ENCODE assay signal across 2 cellular contexts in genomic region chr19:47529018-47529742, GRCh38.
TF ChIP-seq lines count a peak whose summit lies in the region.

No MANE protein-coding gene starts in this region.

TF ChIP-seq in HEK293, 187 proteins besides CTCF, POLR2A, EP300 and RAD21:
- peak; percentile 44; the same call in 1 of the 2 replicates for TF ChIP-seq SCRT1 (tag by site-specific recombination; IDR thresholded peaks at IDR 0.05; ENCODE audit: borderline replicate concordance)
- TF ChIP-seq ZNF791 (tag by site-specific recombination; IDR thresholded peaks at IDR 0.05): no peak
- peak; percentile 54; the same call in 1 of the 2 replicates for TF ChIP-seq SCRT2 (tag by site-specific recombination; IDR thresholded peaks at IDR 0.05)

TF ChIP-seq in GM23338, 12 proteins besides CTCF, POLR2A, EP300 and RAD21:
- TF ChIP-seq JUNB (IDR thresholded peaks at IDR 0.05; ENCODE audit: unreplicated experiment) (no peak), CREB1 (CRISPR knock-in tag; IDR thresholded peaks at IDR 0.05; ENCODE audit: low read depth) (no peak), ZNF114 (CRISPR knock-in tag; IDR thresholded peaks at IDR 0.05) (no peak), ETS1 (IDR thresholded peaks at IDR 0.05) (no peak), ZNF462 (CRISPR knock-in tag; IDR thresholded peaks at IDR 0.05) (no peak), POLR2AphosphoS5 (IDR thresholded peaks at IDR 0.05; ENCODE audit: low read depth) (no peak), ZNF331 (CRISPR knock-in tag; IDR thresholded peaks at IDR 0.05; ENCODE audit: low read depth) (no peak), NANOG (IDR thresholded peaks at IDR 0.05; ENCODE audit: borderline replicate concordance) (no peak), EZH2 (IDR thresholded peaks at IDR 0.05; ENCODE audit: low read depth, unreplicated experiment) (no peak), STAT1 (IDR thresholded peaks at IDR 0.05; ENCODE audit: unreplicated experiment) (no peak), EZH2phosphoT487 (IDR thresholded peaks at IDR 0.05; ENCODE audit: unreplicated experiment) (no peak), REST (IDR thresholded peaks at IDR 0.05; ENCODE audit: unreplicated experiment) (no peak)
TF ChIP-seq in GM23338: peak in this region for 0.
